In genomic region chr7:127873151-127873550, GRCh38 we compare ENCODE assay signal across 16 cellular contexts.
A peak's percentile ranks its signal among the peaks of the same experiment; 100 is the strongest.
DNase-seq lines count a peak whose midpoint lies in the region; ATAC-seq and TF ChIP-seq lines count a peak whose summit lies in the region.
"Had no signal": no experiment of that assay in that cellular context is flagged by ENCODE, and none has a peak within 500 bp of the region (broad histone marks: within the 10 kb centered on the region; RNA-seq: fewer than 3 reads in every experiment).

No MANE protein-coding gene starts in this region.

- no peaks in the 10 kb centered on the region for H3K27me3 Mint-ChIP-seq in activated CD4-positive, alpha-beta T cell treated with anti-CD3 and anti-CD28 coated beads for 36 hours
- no peaks in the 10 kb centered on the region for H3K27me3 Mint-ChIP-seq in activated CD4-positive, alpha-beta T cell treated with anti-CD3 and anti-CD28 coated beads, Interleukin-2, amount 10 ng/mL, durations not matched to agents 7 days and 5 days

- H3K9me3 ChIP-seq in left lung (no peaks in the 10 kb centered on the region), upper lobe of right lung (no peaks in the 10 kb centered on the region)
- H3K9me3 ChIP-seq: Caco-2 had no signal

- H3K4me1 ChIP-seq in left lung: peaks cover 0 to 31% of the 10 kb centered on the region in 2 donors
- peaks cover 8% of the 10 kb centered on the region for H3K4me1 ChIP-seq in upper lobe of right lung

- H3K27ac ChIP-seq in left lung (no peak overlapping the region), upper lobe of right lung (no peak overlapping the region)
- H3K27ac ChIP-seq: 22Rv1 had no signal

- H3K4me1 Mint-ChIP-seq in activated CD4-positive, alpha-beta T cell treated with anti-CD3 and anti-CD28 coated beads for 36 hours: peaks cover 19% of the 10 kb centered on the region
- peaks cover 3% of the 10 kb centered on the region for H3K4me1 Mint-ChIP-seq in activated CD4-positive, alpha-beta T cell treated with anti-CD3 and anti-CD28 coated beads, Interleukin-2, amount 10 ng/mL, durations not matched to agents 7 days and 5 days

- TF ChIP-seq CTCF in left lung (IDR thresholded peaks at IDR 0.05) (no peak), upper lobe of right lung (IDR thresholded peaks at IDR 0.05) (no peak)

- H3K27ac Mint-ChIP-seq in activated CD4-positive, alpha-beta T cell treated with anti-CD3 and anti-CD28 coated beads for 36 hours: peak overlapping the region; percentile 39
- no peak overlapping the region for H3K27ac Mint-ChIP-seq in activated CD4-positive, alpha-beta T cell treated with anti-CD3 and anti-CD28 coated beads, Interleukin-2, amount 10 ng/mL, durations not matched to agents 7 days and 5 days
- H3K27ac Mint-ChIP-seq: CD8-positive, alpha-beta T cell had no signal

- H3K4me3 Mint-ChIP-seq in activated CD4-positive, alpha-beta T cell treated with anti-CD3 and anti-CD28 coated beads for 36 hours: no peak overlapping the region
- no peak overlapping the region for H3K4me3 Mint-ChIP-seq in activated CD4-positive, alpha-beta T cell treated with anti-CD3 and anti-CD28 coated beads, Interleukin-2, amount 10 ng/mL, durations not matched to agents 7 days and 5 days
- H3K4me3 Mint-ChIP-seq: CD14-positive monocyte; CD8-positive, alpha-beta T cell; HFFc6 had no signal

- H3K36me3 ChIP-seq in left lung (no peaks in the 10 kb centered on the region), upper lobe of right lung (no peaks in the 10 kb centered on the region)

- intact Hi-C loops in activated CD4-positive, alpha-beta T cell treated with anti-CD3 and anti-CD28 coated beads for 36 hours (cut with DNase I, micrococcal nuclease): no loop called here
- intact Hi-C loops in left lung (cut with DNase I) (no loop called here), upper lobe of right lung (cut with DNase I) (no loop called here)

- no peaks in the 10 kb centered on the region for H3K9me3 Mint-ChIP-seq in activated CD4-positive, alpha-beta T cell treated with anti-CD3 and anti-CD28 coated beads for 36 hours (ENCODE audit: low read depth)
- H3K9me3 Mint-ChIP-seq in activated CD4-positive, alpha-beta T cell treated with anti-CD3 and anti-CD28 coated beads, Interleukin-2, amount 10 ng/mL, durations not matched to agents 7 days and 5 days: no peaks in the 10 kb centered on the region
- H3K9me3 Mint-ChIP-seq: CD14-positive monocyte; CD8-positive, alpha-beta T cell; HFFc6 had no signal

- no peak overlapping the region for H3K4me3 ChIP-seq in left lung
- no peak overlapping the region for H3K4me3 ChIP-seq in upper lobe of right lung

- DNase-seq in activated CD4-positive, alpha-beta T cell treated with anti-CD3 and anti-CD28 coated beads for 36 hours: no peak
- DNase-seq in activated CD4-positive, alpha-beta T cell treated with anti-CD3 and anti-CD28 coated beads, Interleukin-2, amount 10 ng/mL, durations not matched to agents 7 days and 5 days: no peak
- peak; percentile 72 for DNase-seq in NCI-H82 treated with DMSO at 0.1 percent for 48 hours (lab: John Stamatoyannopoulos, UW; ENCODE audit: unreplicated experiment)
- no peak for DNase-seq in left lung
- DNase-seq in upper lobe of right lung: no peak
- DNase-seq in kidney glomerular epithelial cell (lab: John Stamatoyannopoulos, UW): no peak
- DNase-seq in activated gamma-delta T cell (lab: John Stamatoyannopoulos, UW): no peak
- DNase-seq in NCI-H748 treated with DMSO at 0.1 percent for 48 hours (lab: John Stamatoyannopoulos, UW): no peak
- DNase-seq: Caco-2; CD8-positive, alpha-beta T cell; DMS 273 treated with DMSO at 0.1 percent for 48 hours; HCEC 1CT; HFFc6; IMR-90 had no signal

- no peak for ATAC-seq in activated CD4-positive, alpha-beta T cell treated with anti-CD3 and anti-CD28 coated beads for 36 hours
- peak; percentile 84 for ATAC-seq in left lung
- ATAC-seq in upper lobe of right lung: peak; percentile 73
- ATAC-seq: CD8-positive, alpha-beta T cell had no signal

- H3K27me3 ChIP-seq in left lung (no peaks in the 10 kb centered on the region), upper lobe of right lung (no peaks in the 10 kb centered on the region)

- H3K36me3 Mint-ChIP-seq in activated CD4-positive, alpha-beta T cell treated with anti-CD3 and anti-CD28 coated beads for 36 hours (ENCODE audit: low read depth): peaks cover 9% of the 10 kb centered on the region
- peaks cover 5% of the 10 kb centered on the region for H3K36me3 Mint-ChIP-seq in activated CD4-positive, alpha-beta T cell treated with anti-CD3 and anti-CD28 coated beads, Interleukin-2, amount 10 ng/mL, durations not matched to agents 7 days and 5 days (ENCODE audit: low read depth)

- CTCF ChIA-PET in activated CD4-positive, alpha-beta T cell treated with anti-CD3 and anti-CD28 coated beads for 36 hours (lab: Charles Lee): interaction anchor here (0.6 to 1.7 kb wide), 3 partner anchors 10 to 82 kb away, joined by 3 to 7 read pairs (median 3); no protein-coding TSS in a partner anchor
- CTCF ChIA-PET in activated CD4-positive, alpha-beta T cell treated with anti-CD3 and anti-CD28 coated beads, Interleukin-2, amount 10 ng/mL, durations not matched to agents 7 days and 5 days (lab: Charles Lee): interaction anchor here (0.6 kb wide), 1 partner anchor 382 kb away, joined by 4 read pairs; no protein-coding TSS in a partner anchor

- POLR2A ChIA-PET in activated CD4-positive, alpha-beta T cell treated with anti-CD3 and anti-CD28 coated beads for 36 hours (lab: Charles Lee): no interaction called here
- POLR2A ChIA-PET in activated CD4-positive, alpha-beta T cell treated with anti-CD3 and anti-CD28 coated beads, Interleukin-2, amount 10 ng/mL, durations not matched to agents 7 days and 5 days (lab: Charles Lee): interaction anchor here (0.7 kb wide), 1 partner anchor 125 kb away, joined by 3 read pairs; no protein-coding TSS in a partner anchor
